Comparison of ENCODE assay signal across 9 cellular contexts in genomic region chr3:119239421-119239820, GRCh38. TPM values are rescaled to one million over a fixed set of nuclear protein-coding genes. Genes with fewer than 3 reads are reported as not detected.
DNase-seq lines count a peak whose midpoint lies in the region; TF ChIP-seq lines count a peak whose summit lies in the region.
"Had no signal": no experiment of that assay in that cellular context is flagged by ENCODE, and none has a peak within 500 bp of the region (broad histone marks: within the 10 kb centered on the region; RNA-seq: fewer than 3 reads in every experiment).

No MANE protein-coding gene starts in this region.

- H3K18ac ChIP-seq in neuronal stem cell (ENCODE audit: low read length) = no peak overlapping the region

- no peaks in the 10 kb centered on the region for H4K20me1 ChIP-seq in OCI-LY7 (ENCODE audit: insufficient read depth, low read length)

- H3K4me3 Mint-ChIP-seq in progenitor cell of endocrine pancreas (ENCODE audit: low read depth) = peak overlapping the region; percentile 90

- no peak overlapping the region for H2BK15ac ChIP-seq in neuronal stem cell (ENCODE audit: low read length)

- no peaks in the 10 kb centered on the region for H3K9me3 Mint-ChIP-seq in progenitor cell of endocrine pancreas (ENCODE audit: low read depth)

- H3K4me1 ChIP-seq in OCI-LY7 (ENCODE audit: insufficient read depth, low read length, poor library complexity, severe bottlenecking) = peaks cover 13% of the 10 kb centered on the region
- peaks cover 2 to 8% of the 10 kb centered on the region in 2 donors for H3K4me1 ChIP-seq in neuronal stem cell (ENCODE audit: control insufficient read depth in 2 of 2, insufficient read depth in 1 of 2, low read depth in 1 of 2, low read length in 2 of 2)

- TF ChIP-seq CTCF in GM12875 (IDR thresholded peaks at IDR 0.05; ENCODE audit: borderline replicate concordance, insufficient read depth, low read depth, low read length) (no peak), OCI-LY7 (conservative IDR thresholded peaks at IDR 0.05; ENCODE audit: low read length) (no peak), epithelial cell of esophagus (IDR thresholded peaks at IDR 0.05; ENCODE audit: insufficient read depth, low read depth, low read length, missing control alignments) (no peak), progenitor cell of endocrine pancreas (IDR thresholded peaks at IDR 0.05; ENCODE audit: unreplicated experiment) (no peak)

- peaks cover 29% of the 10 kb centered on the region for H3K4me1 Mint-ChIP-seq in progenitor cell of endocrine pancreas (ENCODE audit: low read depth)

- H3K27me3 Mint-ChIP-seq in progenitor cell of endocrine pancreas = no peaks in the 10 kb centered on the region

- H3K27ac Mint-ChIP-seq in progenitor cell of endocrine pancreas = peak overlapping the region; percentile 94

- H3K9me3 ChIP-seq in OCI-LY7 (ENCODE audit: low read length) (no peaks in the 10 kb centered on the region), neuronal stem cell (replicated peaks in 1 of 2; ENCODE audit: control insufficient read depth in 2 of 2, insufficient read depth in 1 of 2, low read depth in 1 of 2, low read length in 2 of 2) (peaks cover 0 to 3% of the 10 kb centered on the region in 2 donors)

- H3K23ac ChIP-seq in neuronal stem cell (ENCODE audit: low read depth, low read length, poor library complexity) = no peak overlapping the region

- H2BK120ac ChIP-seq in neuronal stem cell (ENCODE audit: low read depth, low read length) = no peak overlapping the region

- peaks cover 19% of the 10 kb centered on the region for H3K36me3 Mint-ChIP-seq in progenitor cell of endocrine pancreas (ENCODE audit: insufficient read depth)

- no CpG with 5 or more reads among the region's 3 CpGs for WGBS in neuronal stem cell (ENCODE audit: extremely low coverage in 2 of 2, insufficient read length in 2 of 2, insufficient replicate concordance in 1 of 2), 2 donors

- H3K9ac ChIP-seq in neuronal stem cell (ENCODE audit: low read depth, low read length, poor library complexity) = no peak overlapping the region

- H3K14ac ChIP-seq in neuronal stem cell (ENCODE audit: low read length) = no peak overlapping the region

- no peaks in the 10 kb centered on the region for H3K9me2 ChIP-seq in OCI-LY7 (ENCODE audit: insufficient read depth, low read length)

- H2AK5ac ChIP-seq in neuronal stem cell (ENCODE audit: low read depth, low read length) = no peak overlapping the region

- H3K4me3 ChIP-seq in GM12875 (ENCODE audit: low read depth, low read length) = peak overlapping the region; percentile 85
- peak overlapping the region; percentile 78 for H3K4me3 ChIP-seq in OCI-LY7 (ENCODE audit: low read depth, low read length, poor library complexity, severe bottlenecking)
- peak overlapping the region; percentile 83 for H3K4me3 ChIP-seq in epithelial cell of esophagus (ENCODE audit: low read length)
- H3K4me3 ChIP-seq in neuronal stem cell (ENCODE audit: low read length in 2 of 2) = peak overlapping the region in 1 of 2 donors; percentile 86

- H2BK5ac ChIP-seq in neuronal stem cell (ENCODE audit: low read length) = no peak overlapping the region

- no peak overlapping the region for H2BK12ac ChIP-seq in neuronal stem cell (ENCODE audit: low read length)

- H2AFZ ChIP-seq in OCI-LY7 (ENCODE audit: low read length) = peak overlapping the region; percentile 97; the same call in 1 of the 2 replicates
- H2AFZ ChIP-seq in neuronal stem cell (ENCODE audit: low read length) = no peak overlapping the region

- POLR2A ChIA-PET in OCI-LY7 (lab: Charles Lee) = interaction anchor here (0.7 to 1.3 kb wide), 4 partner anchors 18 to 1320 kb away, joined by 3 to 8 read pairs (median 4); no protein-coding TSS in a partner anchor

- TSS peak; percentile 56 for BruUV-seq in OCI-LY7 (replicated peaks; lab: Mats Ljungman, UMichigan)

- H3K27ac ChIP-seq in OCI-LY7 (ENCODE audit: low read depth, low read length, poor library complexity, severe bottlenecking) (peak overlapping the region; percentile 5), neuronal stem cell (replicated peaks; ENCODE audit: low read length) (no peak overlapping the region)

- DNase-seq in OCI-LY7 (ENCODE audit: low spot score) (peak; percentile 21), epithelial cell of esophagus (ENCODE audit: low read depth) (no peak), progenitor cell of endocrine pancreas (ENCODE audit: low spot score, unreplicated experiment) (no peak), neuronal stem cell (ENCODE audit: low spot score) (no peak), epidermal melanocyte (ENCODE audit: insufficient read length, low spot score) (no peak), OCI-M2 (lab: John Stamatoyannopoulos, UW; ENCODE audit: unreplicated experiment) (no peak), NCI-H1105 (lab: John Stamatoyannopoulos, UW) (no peak)
- DNase-seq: NCI-H226 had no signal

- no peak overlapping the region for H4K8ac ChIP-seq in neuronal stem cell (ENCODE audit: low read depth, low read length)

- CTCF ChIA-PET in OCI-LY7 (lab: Charles Lee; ENCODE audit: unreplicated experiment) = no interaction called here

- peaks cover 2% of the 10 kb centered on the region for H3K79me1 ChIP-seq in neuronal stem cell (ENCODE audit: low read depth, low read length)

- intact Hi-C loops in OCI-LY7 (cut with micrococcal nuclease; ENCODE audit: unreplicated experiment) = no loop called here

- H3K36me3 ChIP-seq in OCI-LY7 (ENCODE audit: insufficient read depth, low read length) = peaks cover 30% of the 10 kb centered on the region
- H3K36me3 ChIP-seq in neuronal stem cell (replicated peaks in 1 of 2; ENCODE audit: control insufficient read depth in 2 of 2, insufficient read depth in 2 of 2, low read length in 2 of 2) = peaks cover 6 to 24% of the 10 kb centered on the region in 2 donors

- H4K91ac ChIP-seq in neuronal stem cell (ENCODE audit: low read depth, low read length, poor library complexity) = no peak overlapping the region

- H3K79me2 ChIP-seq in OCI-LY7 (ENCODE audit: insufficient read depth, low read depth, low read length) = peaks cover 27% of the 10 kb centered on the region; the same call in 1 of the 2 replicates

- H3K4ac ChIP-seq in neuronal stem cell (ENCODE audit: low read length) = no peak overlapping the region

- H3K4me2 ChIP-seq in OCI-LY7 (ENCODE audit: low read length) = peak overlapping the region; percentile 99
- no peak overlapping the region for H3K4me2 ChIP-seq in neuronal stem cell (ENCODE audit: insufficient read depth, low read length, poor library complexity, severe bottlenecking)

- no peaks in the 10 kb centered on the region for H3K27me3 ChIP-seq in neuronal stem cell (ENCODE audit: control insufficient read depth in 3 of 3, insufficient read depth in 3 of 3, low read depth in 1 of 3, low read length in 3 of 3)

RNA-seq across cellular contexts. Expression of gene B4GALT4, which starts 1.3 kb away (rescaled TPM):
- total RNA-seq in OCI-LY7 (2014; rRNA removed; shearing (Covaris generic)) = 17.3 and 20.3 TPM in 2 replicates
- total RNA-seq in OCI-LY7 (2022) (16.6 and 18.5 TPM in 2 replicates), progenitor cell of endocrine pancreas (47.9 and 49.0 TPM in 2 replicates)
- polyA plus RNA-seq in neuronal stem cell (2013, experiment 1 of 2) = 23.4 TPM
- 23.4 TPM for polyA plus RNA-seq in neuronal stem cell (2013, experiment 2 of 2)

RNA-seq across cellular contexts. Expression of gene ARHGAP31, which starts 54.8 kb away (rescaled TPM):
- total RNA-seq in OCI-LY7 (2014; rRNA removed; shearing (Covaris generic)) = 4.1 TPM in 2 replicates
- total RNA-seq in OCI-LY7 (2022) = 2.8 and 4.0 TPM in 2 replicates
- total RNA-seq in progenitor cell of endocrine pancreas = 0.84 and 1.4 TPM in 2 replicates
- polyA plus RNA-seq in neuronal stem cell (2013, experiment 1 of 2) = 0.50 TPM
- 0.43 TPM for polyA plus RNA-seq in neuronal stem cell (2013, experiment 2 of 2)
